In the genomic region with DNA sequence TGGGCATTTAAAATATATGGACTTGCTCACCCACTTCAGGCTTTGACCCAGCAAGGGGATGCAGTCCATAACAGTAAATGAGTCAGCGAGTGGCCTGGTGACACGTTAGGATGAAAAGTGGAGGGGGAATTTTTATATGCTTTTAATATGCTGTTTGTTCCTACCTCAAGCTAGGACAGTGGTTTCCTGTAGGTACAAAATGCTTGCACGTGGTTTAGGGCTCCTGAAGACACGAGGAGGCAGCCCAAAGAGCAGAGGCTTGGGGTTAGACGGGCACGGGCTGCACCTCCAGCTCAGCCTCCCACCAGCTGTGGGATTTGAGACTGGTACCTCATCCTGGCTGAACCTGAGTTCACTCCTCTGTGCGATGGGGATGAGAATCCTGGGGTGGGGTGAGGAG, we compare ENCODE assay signal across 2 cellular contexts.
TF ChIP-seq lines count a peak whose summit lies in the region.

No MANE protein-coding gene starts in this region.

TF ChIP-seq in A549, 52 proteins besides CTCF, POLR2A, EP300 and RAD21 (continued from another document):
- TF ChIP-seq HMGXB4 (CRISPR knock-in tag; IDR thresholded peaks at IDR 0.05; ENCODE audit: borderline replicate concordance) (no peak), TP53 (CRISPR knock-in tag; IDR thresholded peaks at IDR 0.05) (no peak), ESRRA (IDR thresholded peaks at IDR 0.05; ENCODE audit: borderline replicate concordance, low read length) (no peak), CHD4 (IDR thresholded peaks at IDR 0.05; ENCODE audit: borderline replicate concordance) (no peak)
- TF ChIP-seq, protein P1, sequence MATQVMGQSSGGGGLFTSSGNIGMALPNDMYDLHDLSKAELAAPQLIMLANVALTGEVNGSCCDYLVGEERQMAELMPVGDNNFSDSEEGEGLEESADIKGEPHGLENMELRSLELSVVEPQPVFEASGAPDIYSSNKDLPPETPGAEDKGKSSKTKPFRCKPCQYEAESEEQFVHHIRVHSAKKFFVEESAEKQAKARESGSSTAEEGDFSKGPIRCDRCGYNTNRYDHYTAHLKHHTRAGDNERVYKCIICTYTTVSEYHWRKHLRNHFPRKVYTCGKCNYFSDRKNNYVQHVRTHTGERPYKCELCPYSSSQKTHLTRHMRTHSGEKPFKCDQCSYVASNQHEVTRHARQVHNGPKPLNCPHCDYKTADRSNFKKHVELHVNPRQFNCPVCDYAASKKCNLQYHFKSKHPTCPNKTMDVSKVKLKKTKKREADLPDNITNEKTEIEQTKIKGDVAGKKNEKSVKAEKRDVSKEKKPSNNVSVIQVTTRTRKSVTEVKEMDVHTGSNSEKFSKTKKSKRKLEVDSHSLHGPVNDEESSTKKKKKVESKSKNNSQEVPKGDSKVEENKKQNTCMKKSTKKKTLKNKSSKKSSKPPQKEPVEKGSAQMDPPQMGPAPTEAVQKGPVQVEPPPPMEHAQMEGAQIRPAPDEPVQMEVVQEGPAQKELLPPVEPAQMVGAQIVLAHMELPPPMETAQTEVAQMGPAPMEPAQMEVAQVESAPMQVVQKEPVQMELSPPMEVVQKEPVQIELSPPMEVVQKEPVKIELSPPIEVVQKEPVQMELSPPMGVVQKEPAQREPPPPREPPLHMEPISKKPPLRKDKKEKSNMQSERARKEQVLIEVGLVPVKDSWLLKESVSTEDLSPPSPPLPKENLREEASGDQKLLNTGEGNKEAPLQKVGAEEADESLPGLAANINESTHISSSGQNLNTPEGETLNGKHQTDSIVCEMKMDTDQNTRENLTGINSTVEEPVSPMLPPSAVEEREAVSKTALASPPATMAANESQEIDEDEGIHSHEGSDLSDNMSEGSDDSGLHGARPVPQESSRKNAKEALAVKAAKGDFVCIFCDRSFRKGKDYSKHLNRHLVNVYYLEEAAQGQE (IDR thresholded peaks at IDR 0.05), result no peak
- TF ChIP-seq, protein P2, sequence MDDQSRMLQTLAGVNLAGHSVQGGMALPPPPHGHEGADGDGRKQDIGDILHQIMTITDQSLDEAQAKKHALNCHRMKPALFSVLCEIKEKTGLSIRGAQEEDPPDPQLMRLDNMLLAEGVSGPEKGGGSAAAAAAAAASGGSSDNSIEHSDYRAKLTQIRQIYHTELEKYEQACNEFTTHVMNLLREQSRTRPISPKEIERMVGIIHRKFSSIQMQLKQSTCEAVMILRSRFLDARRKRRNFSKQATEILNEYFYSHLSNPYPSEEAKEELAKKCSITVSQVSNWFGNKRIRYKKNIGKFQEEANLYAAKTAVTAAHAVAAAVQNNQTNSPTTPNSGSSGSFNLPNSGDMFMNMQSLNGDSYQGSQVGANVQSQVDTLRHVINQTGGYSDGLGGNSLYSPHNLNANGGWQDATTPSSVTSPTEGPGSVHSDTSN (IDR thresholded peaks at IDR 0.05), result no peak

TF ChIP-seq in SK-N-SH treated with all-trans-retinoic acid at 6 μM for 48 hours, 23 proteins besides CTCF, POLR2A, EP300 and RAD21 (continued from another document):
- TF ChIP-seq TSHZ2 (CRISPR knock-in tag; IDR thresholded peaks at IDR 0.05), result no peak
- TF ChIP-seq SNAI2 (CRISPR knock-in tag; IDR thresholded peaks at IDR 0.05), result no peak
- no peak for TF ChIP-seq ZNF70 (CRISPR knock-in tag; IDR thresholded peaks at IDR 0.05)
